In the genomic region with DNA sequence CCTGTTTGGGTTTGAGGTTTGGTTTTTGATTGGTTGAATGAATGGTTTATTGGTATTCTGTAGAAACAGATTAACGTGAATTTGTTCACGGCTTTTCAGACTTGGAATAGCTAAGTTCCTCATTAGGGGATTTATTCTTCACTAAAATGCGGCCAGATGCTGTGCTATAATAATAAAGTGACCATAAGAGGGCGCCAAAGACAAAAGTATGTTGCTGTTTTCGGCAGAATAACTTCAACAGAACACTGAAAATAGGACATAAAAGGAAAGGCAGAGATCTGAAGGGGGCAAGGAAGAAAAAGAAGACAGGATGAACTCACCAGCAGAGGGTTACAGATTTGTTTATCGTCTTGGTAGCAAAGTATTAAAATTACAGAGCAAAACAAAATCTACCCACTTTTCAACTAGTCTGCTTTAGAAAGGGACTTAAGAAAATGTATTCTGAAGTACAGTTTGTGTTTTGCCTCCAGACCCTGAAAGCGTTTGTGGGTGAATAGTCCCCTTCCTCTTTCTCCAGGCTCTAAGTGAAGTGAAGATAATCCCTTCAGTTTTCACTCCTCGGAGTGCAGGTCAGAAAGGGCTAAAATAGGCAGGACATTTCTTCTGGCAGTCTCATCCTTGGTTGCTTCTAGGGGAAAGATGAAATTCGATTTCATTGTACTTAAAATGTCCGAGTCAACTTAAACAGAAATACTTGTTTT, we compare ENCODE assay signal across 10 cellular contexts.
DNase-seq lines count a peak whose midpoint lies in the region; ATAC-seq and TF ChIP-seq lines count a peak whose summit lies in the region.
"Had no signal": no experiment of that assay in that cellular context is flagged by ENCODE, and none has a peak within 500 bp of the region (broad histone marks: within the 10 kb centered on the region; RNA-seq: fewer than 3 reads in every experiment).

No MANE protein-coding gene starts in this region.

- peak; percentile 30 for DNase-seq in DND-41
- DNase-seq in H4 (ENCODE audit: low spot score) = peak; percentile 70
- peak; percentile 12 to 67 for DNase-seq in NCI-H1930 (lab: John Stamatoyannopoulos, UW)
- peak in 3 of 34 experiments; percentile 2 to 19 (median 3) for DNase-seq in T-cell
- peak; percentile 70 for DNase-seq in fibroblast of villous mesenchyme (ENCODE audit: low read depth)
- peak; percentile 80 for DNase-seq in neuronal stem cell (ENCODE audit: low spot score)
- DNase-seq in activated CD4-positive, alpha-beta memory T cell treated with anti-CD3 and anti-CD28 coated beads, Interleukin-2, amount 10 ng/mL, durations not matched to agents 7 days and 5 days = no peak

- no peak overlapping the region for H2BK12ac ChIP-seq in neuronal stem cell (ENCODE audit: low read length)

- H3K27me3 ChIP-seq in DND-41 (ENCODE audit: insufficient read depth, low read length, poor library complexity) = peaks cover 40% of the 10 kb centered on the region
- no peaks in the 10 kb centered on the region for H3K27me3 ChIP-seq in neuronal stem cell (ENCODE audit: control insufficient read depth in 3 of 3, insufficient read depth in 3 of 3, low read depth in 1 of 3, low read length in 3 of 3)

- H2BK120ac ChIP-seq in neuronal stem cell (ENCODE audit: low read depth, low read length) = no peak overlapping the region

- H3K14ac ChIP-seq in neuronal stem cell (ENCODE audit: low read length) = no peak overlapping the region

- no peaks in the 10 kb centered on the region for H4K20me1 ChIP-seq in DND-41 (ENCODE audit: insufficient read depth, low read length)

- no peak overlapping the region for H3K18ac ChIP-seq in neuronal stem cell (ENCODE audit: low read length)

- no peaks in the 10 kb centered on the region for H3K36me3 ChIP-seq in DND-41 (ENCODE audit: insufficient read depth, low read length)
- H3K36me3 ChIP-seq in neuronal stem cell (replicated peaks in 1 of 2; ENCODE audit: control insufficient read depth in 2 of 2, insufficient read depth in 2 of 2, low read length in 2 of 2) = no peaks in the 10 kb centered on the region

- no peak overlapping the region for H4K8ac ChIP-seq in neuronal stem cell (ENCODE audit: low read depth, low read length)

- no peaks in the 10 kb centered on the region for H3K9me3 ChIP-seq in DND-41 (ENCODE audit: insufficient read depth, low read length, severe bottlenecking)
- H3K9me3 ChIP-seq in neuronal stem cell (replicated peaks in 1 of 2; ENCODE audit: control insufficient read depth in 2 of 2, insufficient read depth in 1 of 2, low read depth in 1 of 2, low read length in 2 of 2) = no peaks in the 10 kb centered on the region

- ATAC-seq in DND-41 (ENCODE audit: insufficient read depth, low read depth) = peak; percentile 79
- peak; percentile 33 to 55 (median 50) for ATAC-seq in T-cell (replicated peaks in 1 of 4)
- ATAC-seq in HG02852 (IDR thresholded peaks at IDR 0.05; ENCODE audit: unreplicated experiment) = no peak

- peak; percentile 78 for TF ChIP-seq CTCF in DND-41 (IDR thresholded peaks at IDR 0.05; ENCODE audit: borderline replicate concordance, extremely low read depth, low read length, poor library complexity, severe bottlenecking)
- TF ChIP-seq CTCF in fibroblast of villous mesenchyme (IDR thresholded peaks at IDR 0.05; ENCODE audit: insufficient read depth, low read depth, low read length) = peak; percentile 59

- CTCF ChIA-PET in T-cell (lab: Charles Lee) = interaction anchor here (0.6 to 1.6 kb wide), 10 partner anchors 8 to 1031 kb away, joined by 3 to 11 read pairs (median 4); no protein-coding TSS in a partner anchor
- CTCF ChIA-PET in activated CD4-positive, alpha-beta memory T cell treated with anti-CD3 and anti-CD28 coated beads, Interleukin-2, amount 10 ng/mL, durations not matched to agents 7 days and 5 days (lab: Charles Lee) = interaction anchor here (0.5 to 1.9 kb wide), 10 partner anchors 8 to 843 kb away, joined by 3 to 7 read pairs (median 4); no protein-coding TSS in a partner anchor

- no peaks in the 10 kb centered on the region for H3K9me3 Mint-ChIP-seq in T-cell
- H3K9me3 Mint-ChIP-seq in activated CD4-positive, alpha-beta memory T cell treated with anti-CD3 and anti-CD28 coated beads, Interleukin-2, amount 10 ng/mL, durations not matched to agents 7 days and 5 days = no peaks in the 10 kb centered on the region
- H3K9me3 Mint-ChIP-seq: activated naive CD4-positive, alpha-beta T cell treated with anti-CD3 and anti-CD28 coated beads, Interleukin-2, amount 50 U/mL, for 24 hours; stimulated activated naive CD8-positive, alpha-beta T cell treated with anti-CD3 and anti-CD28 coated beads, Interleukin-15, Interleukin-2, amounts not matched to agents 100 ng/mL and 50 ng/mL, for 24 hours had no signal

- H2BK5ac ChIP-seq in neuronal stem cell (ENCODE audit: low read length) = no peak overlapping the region

- H3K9ac ChIP-seq in DND-41 (ENCODE audit: low read depth, low read length) (no peak overlapping the region), neuronal stem cell (ENCODE audit: low read depth, low read length, poor library complexity) (no peak overlapping the region)

- H3K4me1 Mint-ChIP-seq in T-cell = no peaks in the 10 kb centered on the region
- no peaks in the 10 kb centered on the region for H3K4me1 Mint-ChIP-seq in activated CD4-positive, alpha-beta memory T cell treated with anti-CD3 and anti-CD28 coated beads, Interleukin-2, amount 10 ng/mL, durations not matched to agents 7 days and 5 days
- H3K4me1 Mint-ChIP-seq: activated naive CD4-positive, alpha-beta T cell treated with anti-CD3 and anti-CD28 coated beads, Interleukin-2, amount 50 U/mL, for 24 hours had no signal

- H3K4me3 ChIP-seq in DND-41 (ENCODE audit: low read depth in 1 of 2, low read length in 2 of 2) (no peak overlapping the region), fibroblast of villous mesenchyme (ENCODE audit: low read depth, low read length) (no peak overlapping the region), neuronal stem cell (ENCODE audit: low read length in 2 of 2) (peak overlapping the region in 1 of 2 donors; percentile 20)

- WGBS in neuronal stem cell (ENCODE audit: extremely low coverage in 2 of 2, insufficient read length in 2 of 2, insufficient replicate concordance in 1 of 2), 2 donors = 80% methylated on average over 1 of the region's 10 CpGs; no CpG with 5 or more reads in 1 of the 2 donors

- no peaks in the 10 kb centered on the region for H3K79me2 ChIP-seq in DND-41 (ENCODE audit: insufficient read depth, low read length)

- H2AK5ac ChIP-seq in neuronal stem cell (ENCODE audit: low read depth, low read length) = no peak overlapping the region

- no peak overlapping the region for H3K27ac Mint-ChIP-seq in T-cell
- H3K27ac Mint-ChIP-seq in activated CD4-positive, alpha-beta memory T cell treated with anti-CD3 and anti-CD28 coated beads, Interleukin-2, amount 10 ng/mL, durations not matched to agents 7 days and 5 days = no peak overlapping the region
- H3K27ac Mint-ChIP-seq: activated naive CD4-positive, alpha-beta T cell treated with anti-CD3 and anti-CD28 coated beads, Interleukin-2, amount 50 U/mL, for 24 hours; stimulated activated naive CD8-positive, alpha-beta T cell treated with anti-CD3 and anti-CD28 coated beads, Interleukin-15, Interleukin-2, amounts not matched to agents 100 ng/mL and 50 ng/mL, for 24 hours had no signal

- H3K4me2 ChIP-seq in DND-41 (ENCODE audit: insufficient read depth, low read length) = no peak overlapping the region
- H3K4me2 ChIP-seq in neuronal stem cell (ENCODE audit: insufficient read depth, low read length, poor library complexity, severe bottlenecking) = no peak overlapping the region

- H3K4ac ChIP-seq in neuronal stem cell (ENCODE audit: low read length) = no peak overlapping the region

- no peak overlapping the region for H4K91ac ChIP-seq in neuronal stem cell (ENCODE audit: low read depth, low read length, poor library complexity)

- no peak overlapping the region for H3K23ac ChIP-seq in neuronal stem cell (ENCODE audit: low read depth, low read length, poor library complexity)

- POLR2A ChIA-PET in T-cell (lab: Charles Lee) = no interaction called here
- POLR2A ChIA-PET in activated CD4-positive, alpha-beta memory T cell treated with anti-CD3 and anti-CD28 coated beads, Interleukin-2, amount 10 ng/mL, durations not matched to agents 7 days and 5 days (lab: Charles Lee) = no interaction called here

- H3K4me1 ChIP-seq in DND-41 (ENCODE audit: insufficient read depth, low read length) = no peaks in the 10 kb centered on the region
- H3K4me1 ChIP-seq in neuronal stem cell (ENCODE audit: control insufficient read depth in 2 of 2, insufficient read depth in 1 of 2, low read depth in 1 of 2, low read length in 2 of 2) = peaks cover 6 to 15% of the 10 kb centered on the region in 2 donors

- H2AFZ ChIP-seq in DND-41 (ENCODE audit: low read depth, low read length) (no peak overlapping the region), neuronal stem cell (ENCODE audit: low read length) (peak overlapping the region; percentile 69)

- H3K27ac ChIP-seq in DND-41 (ENCODE audit: low read length) = no peak overlapping the region
- H3K27ac ChIP-seq in neuronal stem cell (replicated peaks; ENCODE audit: low read length) = no peak overlapping the region

- H3K79me1 ChIP-seq in neuronal stem cell (ENCODE audit: low read depth, low read length) = no peaks in the 10 kb centered on the region

- H3K36me3 Mint-ChIP-seq in T-cell = no peaks in the 10 kb centered on the region
- H3K36me3 Mint-ChIP-seq in activated CD4-positive, alpha-beta memory T cell treated with anti-CD3 and anti-CD28 coated beads, Interleukin-2, amount 10 ng/mL, durations not matched to agents 7 days and 5 days (ENCODE audit: low read depth) = no peaks in the 10 kb centered on the region
- H3K36me3 Mint-ChIP-seq: activated naive CD4-positive, alpha-beta T cell treated with anti-CD3 and anti-CD28 coated beads, Interleukin-2, amount 50 U/mL, for 24 hours had no signal

- peaks cover 13 to 22% of the 10 kb centered on the region in 2 donors for H3K27me3 Mint-ChIP-seq in T-cell
- peaks cover 16% of the 10 kb centered on the region for H3K27me3 Mint-ChIP-seq in activated CD4-positive, alpha-beta memory T cell treated with anti-CD3 and anti-CD28 coated beads, Interleukin-2, amount 10 ng/mL, durations not matched to agents 7 days and 5 days

- H3K4me3 Mint-ChIP-seq in T-cell = no peak overlapping the region
- H3K4me3 Mint-ChIP-seq in activated CD4-positive, alpha-beta memory T cell treated with anti-CD3 and anti-CD28 coated beads, Interleukin-2, amount 10 ng/mL, durations not matched to agents 7 days and 5 days = no peak overlapping the region
- H3K4me3 Mint-ChIP-seq: activated naive CD4-positive, alpha-beta T cell treated with anti-CD3 and anti-CD28 coated beads, Interleukin-2, amount 50 U/mL, for 24 hours; stimulated activated naive CD8-positive, alpha-beta T cell treated with anti-CD3 and anti-CD28 coated beads, Interleukin-15, Interleukin-2, amounts not matched to agents 100 ng/mL and 50 ng/mL, for 24 hours had no signal

- H2BK15ac ChIP-seq in neuronal stem cell (ENCODE audit: low read length) = no peak overlapping the region
